14 cellular contexts compared by ENCODE assay signal in the genomic region with DNA sequence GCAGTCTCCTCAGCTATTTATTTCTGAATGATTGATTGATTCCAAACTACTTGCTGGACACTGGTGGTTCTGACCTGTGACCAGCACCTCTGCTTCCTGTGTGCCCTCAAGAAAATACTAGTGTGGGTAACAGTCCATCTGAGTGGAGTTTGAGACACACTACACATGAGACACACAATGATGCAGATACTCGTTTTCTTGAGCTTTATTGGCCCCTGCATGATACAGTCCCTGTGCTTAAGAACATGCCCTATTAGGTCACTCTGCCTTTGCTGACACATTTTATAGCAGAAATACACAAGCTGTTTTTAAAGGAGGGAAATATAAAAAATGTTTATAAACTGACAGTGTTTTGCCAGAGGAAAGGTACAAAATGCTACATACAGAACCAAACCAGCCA.
DNase-seq lines count a peak whose midpoint lies in the region; ATAC-seq, FAIRE-seq and TF ChIP-seq lines count a peak whose summit lies in the region.
"Had no signal": no experiment of that assay in that cellular context is flagged by ENCODE, and none has a peak within 500 bp of the region (broad histone marks: within the 10 kb centered on the region; RNA-seq: fewer than 3 reads in every experiment).

No MANE protein-coding gene starts in this region.

- ATAC-seq in naive thymus-derived CD4-positive, alpha-beta T cell: no peak
- ATAC-seq in GM18868 (IDR thresholded peaks at IDR 0.05; ENCODE audit: unreplicated experiment) (no peak), GM18873 (IDR thresholded peaks at IDR 0.05; ENCODE audit: low FRiP score, unreplicated experiment) (no peak)

- H3K79me2 ChIP-seq in ACC112 (ENCODE audit: control insufficient read depth, insufficient read depth, low read length, unreplicated experiment): no peaks in the 10 kb centered on the region

- TF ChIP-seq CTCF in chondrocyte (IDR thresholded peaks at IDR 0.05): no peak

- peaks cover 24% of the 10 kb centered on the region for H3K36me3 Mint-ChIP-seq in chondrocyte (ENCODE audit: low read depth)
- peaks cover 0 to 34% (median 6%) of the 10 kb centered on the region in 5 donors for H3K36me3 Mint-ChIP-seq in naive thymus-derived CD4-positive, alpha-beta T cell

- no peak overlapping the region for H3K4me3 Mint-ChIP-seq in chondrocyte (ENCODE audit: unreplicated experiment)
- no peak overlapping the region for H3K4me3 Mint-ChIP-seq in naive thymus-derived CD4-positive, alpha-beta T cell

- H3K27me3 Mint-ChIP-seq in chondrocyte (ENCODE audit: low read depth): no peaks in the 10 kb centered on the region
- no peaks in the 10 kb centered on the region for H3K27me3 Mint-ChIP-seq in naive thymus-derived CD4-positive, alpha-beta T cell

- POLR2A ChIA-PET in naive thymus-derived CD4-positive, alpha-beta T cell (lab: Charles Lee): interaction anchor here (0.7 kb wide), 1 partner anchor 42 kb away, joined by 3 read pairs; no protein-coding TSS in a partner anchor

- CTCF ChIA-PET in naive thymus-derived CD4-positive, alpha-beta T cell (lab: Charles Lee): interaction anchor here (1.1 to 3.4 kb wide), 3 partner anchors 16 to 203 kb away, joined by 3 to 34 read pairs (median 4); no protein-coding TSS in a partner anchor

- H3K4me1 ChIP-seq in ACC112 (ENCODE audit: control insufficient read depth, insufficient read depth, low read length, unreplicated experiment): peaks cover 45% of the 10 kb centered on the region
- H3K4me1 ChIP-seq in naive thymus-derived CD4-positive, alpha-beta T cell (ENCODE audit: control insufficient read depth in 2 of 2, insufficient read depth in 2 of 2, low read length in 2 of 2): peaks cover 8 to 19% of the 10 kb centered on the region in 2 donors

- no peaks in the 10 kb centered on the region for H3K9me3 ChIP-seq in naive thymus-derived CD4-positive, alpha-beta T cell (ENCODE audit: control insufficient read depth in 2 of 3, low read length in 3 of 3)

- H3K36me3 ChIP-seq in ACC112 (ENCODE audit: insufficient read depth, low read length): peaks cover 13% of the 10 kb centered on the region
- peaks cover 0 to 45% (median 6%) of the 10 kb centered on the region in 3 experiments for H3K36me3 ChIP-seq in naive thymus-derived CD4-positive, alpha-beta T cell (ENCODE audit: control insufficient read depth in 2 of 3, insufficient read depth in 3 of 3, low read length in 3 of 3)

- TF ChIP-seq POLR2A in GM12891 (IDR thresholded peaks at IDR 0.05; ENCODE audit: low read depth, low read length): no peak; the same call in 1 of the 2 replicates

- H3K27ac ChIP-seq in ACC112 (ENCODE audit: low read depth, low read length): peak overlapping the region; percentile 93; the same call in 1 of the 2 replicates
- peak overlapping the region; percentile 46 for H3K27ac ChIP-seq in naive thymus-derived CD4-positive, alpha-beta T cell (ENCODE audit: low read depth, low read length)
- H3K27ac ChIP-seq: WERI-Rb-1 had no signal

- H3K27me3 ChIP-seq in ACC112 (ENCODE audit: insufficient read depth, low read length): no peaks in the 10 kb centered on the region
- no peaks in the 10 kb centered on the region for H3K27me3 ChIP-seq in naive thymus-derived CD4-positive, alpha-beta T cell (ENCODE audit: control insufficient read depth in 2 of 2, insufficient read depth in 2 of 2, low read length in 2 of 2)

- H2AFZ ChIP-seq in ACC112 (ENCODE audit: low read length, unreplicated experiment): no peak overlapping the region

- no peak overlapping the region for H3K4me3 ChIP-seq in ACC112 (ENCODE audit: low read depth, low read length)
- no peak overlapping the region for H3K4me3 ChIP-seq in naive thymus-derived CD4-positive, alpha-beta T cell (ENCODE audit: low read length)

- peaks cover 75% of the 10 kb centered on the region for H3K4me1 Mint-ChIP-seq in chondrocyte (ENCODE audit: low read depth)
- H3K4me1 Mint-ChIP-seq in naive thymus-derived CD4-positive, alpha-beta T cell: peaks cover 9 to 34% (median 27%) of the 10 kb centered on the region in 7 donors

- intact Hi-C loops in naive thymus-derived CD4-positive, alpha-beta T cell (cut with micrococcal nuclease): no loop called here

- no peaks in the 10 kb centered on the region for H3K9me3 Mint-ChIP-seq in chondrocyte (ENCODE audit: low read depth)
- peaks cover 0 to 4% (median 0%) of the 10 kb centered on the region in 11 donors for H3K9me3 Mint-ChIP-seq in naive thymus-derived CD4-positive, alpha-beta T cell

- peak; percentile 31 for FAIRE-seq in GM12891 (lab: Jason Lieb, UNC)

- no peak for DNase-seq in GM12891 (ENCODE audit: insufficient read length, low spot score)
- no peak for DNase-seq in chondrocyte (ENCODE audit: low spot score)
- DNase-seq in naive thymus-derived CD4-positive, alpha-beta T cell: no peak
- no peak for DNase-seq in NCI-H2227 treated with DMSO at 0.1 percent for 48 hours (lab: John Stamatoyannopoulos, UW)
- no peak for DNase-seq in stimulated activated CD4-positive, alpha-beta T cell treated with anti-CD3 and anti-CD28 coated beads, Interleukin-4, amount 100 ng/mL, for 1 hour
- DNase-seq: central memory CD4-positive, alpha-beta T cell; GF-D8; KG1; NCI-H2029; SIG-M5; WERI-Rb-1 had no signal

- H3K27ac Mint-ChIP-seq in chondrocyte (ENCODE audit: unreplicated experiment): peak overlapping the region; percentile 93
- H3K27ac Mint-ChIP-seq in naive thymus-derived CD4-positive, alpha-beta T cell: peak overlapping the region in 7 of 9 donors; percentile 52 to 88 (median 75)

TF ChIP-seq in GM12891, 5 proteins besides CTCF, POLR2A, EP300 and RAD21:
- no peak for TF ChIP-seq TAF1 (IDR thresholded peaks at IDR 0.05; ENCODE audit: low read depth, low read length)
- TF ChIP-seq POLR2AphosphoS5 (IDR thresholded peaks at IDR 0.05; ENCODE audit: low read depth, low read length): no peak
- TF ChIP-seq SPI1 (IDR thresholded peaks at IDR 0.05; ENCODE audit: low read depth, low read length): no peak
- no peak for TF ChIP-seq POU2F2 (IDR thresholded peaks at IDR 0.05; ENCODE audit: low read depth, low read length)
- no peak for TF ChIP-seq PAX5 (IDR thresholded peaks at IDR 0.05; ENCODE audit: insufficient read depth, low read length, severe bottlenecking)
